Comparison of ENCODE assay signal across 19 cellular contexts in genomic region chr5:154386952-154387629, GRCh38.
"Had no signal": no experiment of that assay in that cellular context is flagged by ENCODE, and none has a peak within 500 bp of the region (broad histone marks: within the 10 kb centered on the region; RNA-seq: fewer than 3 reads in every experiment).

No MANE protein-coding gene starts in this region.

- H3K9me3 ChIP-seq: adrenal gland, colonic mucosa, psoas muscle, SK-N-SH, upper lobe of left lung had no signal

- H3K9me3 Mint-ChIP-seq: stimulated activated naive CD8-positive, alpha-beta T cell treated with anti-CD3 and anti-CD28 coated beads, Interleukin-15, amount 100 ng/mL, for 72 hours; T-cell had no signal

- H3K27me3 Mint-ChIP-seq: stimulated activated naive CD8-positive, alpha-beta T cell treated with anti-CD3 and anti-CD28 coated beads, Interleukin-15, amount 100 ng/mL, for 72 hours; T-cell had no signal

- FAIRE-seq: endometrium had no signal

- H3K27ac ChIP-seq: adrenal gland, cardiac muscle cell, colonic mucosa, psoas muscle, upper lobe of left lung had no signal

- H3K9ac ChIP-seq: SK-N-SH had no signal

- H3K4me3 Mint-ChIP-seq: stimulated activated naive CD8-positive, alpha-beta T cell treated with anti-CD3 and anti-CD28 coated beads, Interleukin-15, amount 100 ng/mL, for 72 hours; T-cell had no signal

- H3K36me3 ChIP-seq: cardiac muscle cell, colonic mucosa had no signal

- H3K27me3 ChIP-seq: adrenal gland, cardiac muscle cell, colonic mucosa, spleen, upper lobe of left lung had no signal

- H3K4me1 ChIP-seq: adrenal gland, colonic mucosa, psoas muscle, upper lobe of left lung had no signal

- H3K4me2 ChIP-seq: SK-N-SH had no signal

- H3K27ac Mint-ChIP-seq: T-cell had no signal

- H3K4me3 ChIP-seq: adrenal gland, cardiac muscle cell, colonic mucosa, psoas muscle, spleen, upper lobe of left lung had no signal

- ATAC-seq: esophagus mucosa; left cardiac atrium; psoas muscle; sciatic nerve; stimulated activated naive CD8-positive, alpha-beta T cell treated with anti-CD3 and anti-CD28 coated beads, Interleukin-15, amount 100 ng/mL, for 72 hours; T-cell had no signal

- DNase-seq: activated CD4-positive, alpha-beta T cell treated with anti-CD3 and anti-CD28 coated beads, Interleukin-2, amount 50 U/mL, for 4 hours; activated CD4-positive, CD25-positive, alpha-beta regulatory T cell treated with anti-CD3 and anti-CD28 coated beads, Interleukin-2, amount 50 U/mL, for 72 hours; activated naive CD4-positive, alpha-beta T cell treated with anti-CD3 and anti-CD28 coated beads, Interleukin-2, amount 50 U/mL, for 16 hours; activated T-cell treated with anti-CD3 and anti-CD28 coated beads, Interleukin-2, amount 50 U/mL, for 1 hour; adrenal gland; colonic mucosa; hypothalamus; left cardiac atrium; mesendoderm; psoas muscle; SK-N-SH; spleen; stimulated activated naive CD8-positive, alpha-beta T cell treated with anti-CD3 and anti-CD28 coated beads, Interleukin-15, amount 100 ng/mL, for 72 hours; T-cell; upper lobe of left lung had no signal
